Comparison of ENCODE assay signal across 12 cellular contexts in genomic region chr14:53951661-53952265, GRCh38. TPM values are rescaled to one million over a fixed set of nuclear protein-coding genes. Genes with fewer than 3 reads are reported as not detected.
DNase-seq lines count a peak whose midpoint lies in the region; ATAC-seq and TF ChIP-seq lines count a peak whose summit lies in the region.
"Had no signal": no experiment of that assay in that cellular context is flagged by ENCODE, and none has a peak within 500 bp of the region (broad histone marks: within the 10 kb centered on the region; RNA-seq: fewer than 3 reads in every experiment).

No MANE protein-coding gene starts in this region.

- peak overlapping the region; percentile 42 for H4K91ac ChIP-seq in IMR-90 (ENCODE audit: insufficient read depth, low read depth, low read length)

- H4K8ac ChIP-seq in IMR-90 (ENCODE audit: low read depth in 2 of 2, low read length in 2 of 2) = peak overlapping the region in 1 of 2 experiments; percentile 63; a peak in 1 of 4 replicates

- ATAC-seq in IMR-90 (ENCODE audit: low read depth) = no peak
- no peak for ATAC-seq in right lobe of liver
- no peak for ATAC-seq in GM21367 (IDR thresholded peaks at IDR 0.05; ENCODE audit: unreplicated experiment)
- no peak for ATAC-seq in HG03097 (IDR thresholded peaks at IDR 0.05; ENCODE audit: low FRiP score, unreplicated experiment)
- ATAC-seq: natural killer cell treated with Interleukin-12 subunit alpha and Interleukin-12 subunit beta and Interleukin-15 and Interleukin-18, amount 100 ng/mL, for 72 hours had no signal

- DNase-seq in IMR-90 = no peak
- DNase-seq in coronary artery (ENCODE audit: low spot score) = no peak
- DNase-seq in right lobe of liver = no peak
- no peak for DNase-seq in activated naive CD4-positive, alpha-beta T cell treated with anti-CD3 and anti-CD28 coated beads, Interleukin-2, amount 50 U/mL, for 16 hours
- DNase-seq in activated CD4-positive, alpha-beta T cell treated with anti-CD3 and anti-CD28 coated beads for 1 hour = no peak
- DNase-seq: DMS153, NCI-H446 had no signal

- peaks cover 0 to 16% of the 10 kb centered on the region in 2 experiments; a peak in 2 of 4 replicates for H3K79me1 ChIP-seq in IMR-90 (ENCODE audit: low read depth in 1 of 2, low read length in 2 of 2)

- in situ Hi-C loops in IMR-90 (cut with MboI; ENCODE audit: low sequenced_read_pairs) = loop anchor here (10.0 kb wide), 1 partner anchor 417 kb away; no protein-coding TSS in a partner anchor

- CTCF ChIA-PET in IMR-90 (lab: Yijun Ruan, JAX) = interaction anchor here (2.4 kb wide), 1 partner anchor 377 kb away, joined by 6 read pairs; no protein-coding TSS in a partner anchor

- POLR2A ChIA-PET in IMR-90 (lab: Charles Lee; ENCODE audit: unreplicated experiment) = interaction anchor here (0.6 kb wide), 1 partner anchor 412 kb away, joined by 3 read pairs; no protein-coding TSS in a partner anchor

- peak overlapping the region; percentile 69 for H3K4me2 ChIP-seq in IMR-90 (ENCODE audit: low read depth, low read length)

- H2AFZ ChIP-seq in IMR-90 (replicated peaks; ENCODE audit: low read length, poor library complexity) = peak overlapping the region; percentile 87

- H3K36me3 ChIP-seq in IMR-90 (ENCODE audit: control insufficient read depth, insufficient read depth, low read length) (peaks cover 35% of the 10 kb centered on the region), right lobe of liver (no peaks in the 10 kb centered on the region), subcutaneous abdominal adipose tissue (ENCODE audit: control insufficient read depth in 5 of 5, insufficient read depth in 5 of 5, low read length in 5 of 5) (peaks cover 0 to 19% (median 16%) of the 10 kb centered on the region in 5 donors)

- no peaks in the 10 kb centered on the region for H4K20me1 ChIP-seq in IMR-90 (ENCODE audit: insufficient read depth, low read length)

- H3K18ac ChIP-seq in IMR-90 (ENCODE audit: low read depth, low read length) = peak overlapping the region; percentile 15; the same call in 1 of the 2 replicates

- H2BK120ac ChIP-seq in IMR-90 (ENCODE audit: low read depth, low read length) = peak overlapping the region; percentile 82

- H3K4me3 ChIP-seq in IMR-90 (ENCODE audit: insufficient read depth, low read depth, low read length) = peak overlapping the region; percentile 57
- H3K4me3 ChIP-seq in coronary artery = peak overlapping the region; percentile 88
- peak overlapping the region; percentile 14 to 66 (median 51) for H3K4me3 ChIP-seq in right lobe of liver
- H3K4me3 ChIP-seq in subcutaneous abdominal adipose tissue (ENCODE audit: low read depth in 1 of 5, low read length in 5 of 5) = peak overlapping the region; percentile 72 to 92 (median 76)

- intact Hi-C loops in IMR-90 (cut with micrococcal nuclease) = loop anchor here (5.0 kb wide), 5 partner anchors 59 to 644 kb away; no protein-coding TSS in a partner anchor
- intact Hi-C loops in right lobe of liver (cut with DNase I) = no loop called here

- H3K4me1 ChIP-seq in IMR-90 (ENCODE audit: control insufficient read depth, insufficient read depth, low read length) = peaks cover 4% of the 10 kb centered on the region
- peaks cover 0 to 14% (median 5%) of the 10 kb centered on the region in 4 donors for H3K4me1 ChIP-seq in right lobe of liver
- peaks cover 2 to 61% (median 56%) of the 10 kb centered on the region in 5 donors for H3K4me1 ChIP-seq in subcutaneous abdominal adipose tissue (ENCODE audit: control insufficient read depth in 5 of 5, insufficient read depth in 5 of 5, low read length in 5 of 5)

- TF ChIP-seq POLR2A in IMR-90 (IDR thresholded peaks at IDR 0.05; ENCODE audit: low read depth, low read length) = no peak
- no peak for TF ChIP-seq POLR2A in right lobe of liver (IDR thresholded peaks at IDR 0.05)

- H2BK15ac ChIP-seq in IMR-90 (ENCODE audit: low read depth, low read length) = peak overlapping the region; percentile 9; the same call in 1 of the 3 replicates

- H2BK5ac ChIP-seq in IMR-90 (ENCODE audit: low read depth, low read length, poor library complexity, severe bottlenecking) = no peak overlapping the region

- no peak for TF ChIP-seq CTCF in IMR-90 (conservative IDR thresholded peaks at IDR 0.05; ENCODE audit: low read depth, low read length)
- TF ChIP-seq CTCF in coronary artery (IDR thresholded peaks at IDR 0.05) = no peak
- no peak for TF ChIP-seq CTCF in right lobe of liver (IDR thresholded peaks at IDR 0.05)

- H4K5ac ChIP-seq in IMR-90 (ENCODE audit: low read depth, low read length) = peak overlapping the region; percentile 8; the same call in 1 of the 2 replicates

- H3K9me3 ChIP-seq in IMR-90 (ENCODE audit: control insufficient read depth, insufficient read depth, low read length) (no peaks in the 10 kb centered on the region), right lobe of liver (no peaks in the 10 kb centered on the region), subcutaneous abdominal adipose tissue (ENCODE audit: control insufficient read depth in 5 of 5, low read length in 5 of 5) (no peaks in the 10 kb centered on the region)

- peak overlapping the region; percentile 88 for H3K14ac ChIP-seq in IMR-90 (replicated peaks; ENCODE audit: low read depth, low read length)

- dilution Hi-C loops in IMR-90 (cut with HindIII; ENCODE audit: low sequenced_read_pairs, unreplicated experiment) = no loop called here

- H3K27ac ChIP-seq in IMR-90 (ENCODE audit: insufficient read depth, low read length) = peak overlapping the region; percentile 77
- H3K27ac ChIP-seq in coronary artery = peak overlapping the region in 1 of 2 donors; percentile 97
- no peak overlapping the region for H3K27ac ChIP-seq in right lobe of liver
- H3K27ac ChIP-seq in subcutaneous abdominal adipose tissue (ENCODE audit: low read depth, low read length) = no peak overlapping the region
- H3K27ac ChIP-seq: epithelial cell of prostate had no signal

- peak overlapping the region; percentile 7; the same call in 1 of the 2 replicates for H2AK5ac ChIP-seq in IMR-90 (ENCODE audit: low read depth, low read length)

- peaks cover 7% of the 10 kb centered on the region; the same call in 1 of the 2 replicates for H3K9me1 ChIP-seq in IMR-90 (ENCODE audit: insufficient read depth, low read length)

- peak overlapping the region; percentile 95 for H3K23ac ChIP-seq in IMR-90 (ENCODE audit: low read depth, low read length)

- 5% methylated on average over 12 of the region's 31 CpGs; no CpG with 5 or more reads in 1 of the 2 experiments for WGBS in IMR-90 (ENCODE audit: extremely low coverage in 2 of 2, insufficient read length in 1 of 2), 2 experiments
- 54% methylated on average over 19 of the region's 31 CpGs for WGBS in right lobe of liver (ENCODE audit: insufficient coverage, low coverage, low lambda C conversion rate, missing lambda C conversion rate)

- TF ChIP-seq RAD21 in IMR-90 (IDR thresholded peaks at IDR 0.05; ENCODE audit: low read length) = no peak

- H3K9ac ChIP-seq in IMR-90 (ENCODE audit: low read depth, low read length) (peak overlapping the region; percentile 52), subcutaneous abdominal adipose tissue (ENCODE audit: low read length in 5 of 5) (peak overlapping the region in 1 of 5 donors; percentile 56)

- H2AK9ac ChIP-seq in IMR-90 (replicated peaks; ENCODE audit: low read depth, low read length, poor library complexity) = peak overlapping the region; percentile 50

- peak overlapping the region; percentile 39 for H2BK20ac ChIP-seq in IMR-90 (ENCODE audit: low read depth, low read length)

- no TSS peak for BruUV-seq in IMR-90 (replicated peaks; lab: Mats Ljungman, UMichigan)

- H3K27me3 ChIP-seq in IMR-90 (ENCODE audit: control insufficient read depth, insufficient read depth, low read length) (peaks cover 15% of the 10 kb centered on the region), right lobe of liver (no peaks in the 10 kb centered on the region), subcutaneous abdominal adipose tissue (ENCODE audit: control insufficient read depth in 5 of 5, insufficient read depth in 4 of 5, low read length in 5 of 5) (peaks cover 0 to 15% (median 9%) of the 10 kb centered on the region in 5 donors)

- peak overlapping the region; percentile 75 for H3K4ac ChIP-seq in IMR-90 (ENCODE audit: low read depth, low read length)

- H3K56ac ChIP-seq in IMR-90 (ENCODE audit: extremely low read depth, insufficient read depth, low read length) = peak overlapping the region; percentile 38; the same call in 1 of the 2 replicates

TF ChIP-seq in IMR-90, 13 proteins besides CTCF, POLR2A, EP300 and RAD21 (continues in another document):
- TF ChIP-seq SMC3 (IDR thresholded peaks at IDR 0.05; ENCODE audit: low read depth, low read length) = no peak
- TF ChIP-seq FOS (IDR thresholded peaks at IDR 0.05; ENCODE audit: low read depth, low read length) = no peak
- no peak for TF ChIP-seq CHD1 (IDR thresholded peaks at IDR 0.05; ENCODE audit: low read depth, low read length)
- TF ChIP-seq MAFK (IDR thresholded peaks at IDR 0.05; ENCODE audit: low read depth, low read length) = no peak
- TF ChIP-seq RFX5 (IDR thresholded peaks at IDR 0.05; ENCODE audit: low read depth, low read length) = no peak
- TF ChIP-seq ELK1 (IDR thresholded peaks at IDR 0.05; ENCODE audit: borderline replicate concordance, low read depth, low read length) = no peak
- no peak for TF ChIP-seq CEBPB (IDR thresholded peaks at IDR 0.05; ENCODE audit: low read depth, low read length)
- no peak for TF ChIP-seq MXI1 (IDR thresholded peaks at IDR 0.05; ENCODE audit: borderline replicate concordance, low read depth, low read length)
- TF ChIP-seq BHLHE40 (IDR thresholded peaks at IDR 0.05; ENCODE audit: low read depth, low read length) = no peak
- no peak for TF ChIP-seq USF2 (IDR thresholded peaks at IDR 0.05; ENCODE audit: low read depth, low read length)

RNA-seq across cellular contexts. Expression of gene BMP4, which starts 4.9 kb away (rescaled TPM):
- 2.8 and 3.4 TPM in 2 replicates for total RNA-seq in IMR-90 (2012; rRNA removed)
- polyA plus RNA-seq in IMR-90 (2012; rRNA removed) = 3.6 and 4.2 TPM in 2 replicates
- polyA plus RNA-seq in IMR-90 (2012; cell fraction: cytosol; rRNA removed) = 2.7 and 4.8 TPM in 2 replicates
- 1.5 and 3.2 TPM in 2 replicates for polyA plus RNA-seq in IMR-90 (2012; cell fraction: nucleus; rRNA removed; ENCODE audit: low replicate concordance)
- total RNA-seq in right lobe of liver = 1 to 10 TPM; 1.8 to 3.1 (median 2.4) TPM
